Comparison of ENCODE assay signal across 8 cellular contexts in the genomic region with DNA sequence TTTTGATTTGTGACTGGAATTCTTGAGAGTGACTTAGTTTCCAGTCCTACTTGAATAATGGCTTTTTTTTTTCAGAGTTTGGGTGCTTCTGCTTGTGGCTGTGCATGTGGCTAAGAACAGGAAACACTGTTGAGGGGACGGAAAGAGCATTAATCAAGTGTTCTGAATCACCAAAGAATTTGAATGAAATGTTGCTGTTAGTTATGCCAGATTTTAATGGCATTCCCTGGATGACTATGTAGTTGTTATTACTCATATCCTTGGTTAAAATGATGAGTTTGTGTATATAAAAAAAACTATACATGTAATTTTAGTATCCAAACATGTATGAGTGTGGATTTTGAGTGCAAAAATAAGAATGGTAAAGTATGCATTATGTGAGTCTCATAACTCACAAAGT.
DNase-seq lines count a peak whose midpoint lies in the region; ATAC-seq, FAIRE-seq and TF ChIP-seq lines count a peak whose summit lies in the region.
"Had no signal": no experiment of that assay in that cellular context is flagged by ENCODE, and none has a peak within 500 bp of the region (broad histone marks: within the 10 kb centered on the region; RNA-seq: fewer than 3 reads in every experiment).

No MANE protein-coding gene starts in this region.

- peak overlapping the region; percentile 65 for H3K4me2 ChIP-seq in Loucy (ENCODE audit: low read depth, low read length, poor library complexity, severe bottlenecking)

- FAIRE-seq in bronchial epithelial cell (lab: Jason Lieb, UNC), result no peak

- H3K4me1 Mint-ChIP-seq in stimulated activated memory B cell treated with anti-CD40 and anti-IgM and Interleukin-4, amounts not matched to agents 10 μg/mL and 1 μg/mL and 100 μg/mL, for 72 hours, result peaks cover 28% of the 10 kb centered on the region

- no peaks in the 10 kb centered on the region for H3K27me3 Mint-ChIP-seq in stimulated activated memory B cell treated with anti-CD40 and anti-IgM and Interleukin-4, amounts not matched to agents 10 μg/mL and 1 μg/mL and 100 μg/mL, for 72 hours

- H3K9ac ChIP-seq in Loucy (ENCODE audit: low read depth, low read length, poor library complexity, severe bottlenecking), result no peak overlapping the region

- no peaks in the 10 kb centered on the region for H3K27me3 ChIP-seq in Loucy (ENCODE audit: insufficient read depth, low read length, poor library complexity, severe bottlenecking)
- H3K27me3 ChIP-seq in bronchial epithelial cell (ENCODE audit: control insufficient read depth, insufficient read depth, low read length), result no peaks in the 10 kb centered on the region

- H3K4me1 ChIP-seq in Loucy (ENCODE audit: insufficient read depth, low read length, poor library complexity, severe bottlenecking), result peaks cover 20% of the 10 kb centered on the region

- H3K9me3 ChIP-seq in Loucy (ENCODE audit: insufficient read depth, low read depth, low read length), result no peaks in the 10 kb centered on the region

- no peak overlapping the region for H3K4me3 Mint-ChIP-seq in stimulated activated memory B cell treated with anti-CD40 and anti-IgM and Interleukin-4, amounts not matched to agents 10 μg/mL and 1 μg/mL and 100 μg/mL, for 72 hours
- H3K4me3 Mint-ChIP-seq: endodermal cell had no signal

- no peaks in the 10 kb centered on the region for H3K9me3 Mint-ChIP-seq in stimulated activated memory B cell treated with anti-CD40 and anti-IgM and Interleukin-4, amounts not matched to agents 10 μg/mL and 1 μg/mL and 100 μg/mL, for 72 hours

- no peak overlapping the region for H3K27ac Mint-ChIP-seq in stimulated activated memory B cell treated with anti-CD40 and anti-IgM and Interleukin-4, amounts not matched to agents 10 μg/mL and 1 μg/mL and 100 μg/mL, for 72 hours
- H3K27ac Mint-ChIP-seq: endodermal cell had no signal

- no peaks in the 10 kb centered on the region for H3K36me3 ChIP-seq in Loucy (ENCODE audit: insufficient read depth, low read length)
- no peaks in the 10 kb centered on the region for H3K36me3 ChIP-seq in bronchial epithelial cell (ENCODE audit: control insufficient read depth, insufficient read depth, low read length)

- H3F3A ChIP-seq in Loucy (ENCODE audit: low read depth), result 0 out of 2 replicates have a peak, but pooled peaks cover 4% of the 10 kb centered on the region

- no peak overlapping the region for H2AFZ ChIP-seq in Loucy (ENCODE audit: low read length)

- no peak overlapping the region for H3K4me3 ChIP-seq in GM12865 (ENCODE audit: low read depth, low read length)
- H3K4me3 ChIP-seq in Loucy (ENCODE audit: low read length, poor library complexity, severe bottlenecking), result peak overlapping the region; percentile 53
- H3K4me3 ChIP-seq in bronchial epithelial cell (ENCODE audit: low read depth, low read length), result no peak overlapping the region

- H3K79me2 ChIP-seq in Loucy (ENCODE audit: insufficient read depth, low read length), result no peaks in the 10 kb centered on the region

- DNase-seq in GM12865 (ENCODE audit: low read depth) (peak; percentile 33), bronchial epithelial cell (ENCODE audit: low read depth) (peak; percentile 85), omental fat pad (ENCODE audit: low spot score) (no peak), D341Med (ENCODE audit: low spot score) (no peak)
- DNase-seq: endodermal cell had no signal

- H3K36me3 Mint-ChIP-seq in stimulated activated memory B cell treated with anti-CD40 and anti-IgM and Interleukin-4, amounts not matched to agents 10 μg/mL and 1 μg/mL and 100 μg/mL, for 72 hours, result no peaks in the 10 kb centered on the region

- TF ChIP-seq CTCF in GM12865 (IDR thresholded peaks at IDR 0.05; ENCODE audit: insufficient read depth, low read depth, low read length, missing control alignments), result no peak
- TF ChIP-seq CTCF in Loucy (conservative IDR thresholded peaks at IDR 0.05; ENCODE audit: low read length), result no peak
- TF ChIP-seq CTCF in bronchial epithelial cell (IDR thresholded peaks at IDR 0.05; ENCODE audit: insufficient read depth, low read length, severe bottlenecking), result no peak
- TF ChIP-seq CTCF in omental fat pad (IDR thresholded peaks at IDR 0.05), result no peak

- H3K9me2 ChIP-seq in Loucy (replicated peaks; ENCODE audit: low read depth, low read length), result no peaks in the 10 kb centered on the region

- no peaks in the 10 kb centered on the region for H4K20me1 ChIP-seq in Loucy (ENCODE audit: insufficient read depth, low read length, poor library complexity, severe bottlenecking)

- ATAC-seq in omental fat pad (ENCODE audit: low FRiP score), result peak; percentile 51
- no peak for ATAC-seq in stimulated activated memory B cell treated with anti-CD40 and anti-IgM and Interleukin-4, amounts not matched to agents 10 μg/mL and 1 μg/mL and 100 μg/mL, for 72 hours
- no peak for ATAC-seq in HG03175 (IDR thresholded peaks at IDR 0.05; ENCODE audit: unreplicated experiment)

Comparison
In these comparisons a context has a peak if more than half of its experiments do, and no peak if none do; other contexts are left out.
1. DNase-seq: peak in GM12865 (single experiment) and bronchial epithelial cell (single experiment); none in omental fat pad (single experiment) and D341Med (single experiment).